Comparison of ENCODE assay signal across 16 cellular contexts in the genomic region with DNA sequence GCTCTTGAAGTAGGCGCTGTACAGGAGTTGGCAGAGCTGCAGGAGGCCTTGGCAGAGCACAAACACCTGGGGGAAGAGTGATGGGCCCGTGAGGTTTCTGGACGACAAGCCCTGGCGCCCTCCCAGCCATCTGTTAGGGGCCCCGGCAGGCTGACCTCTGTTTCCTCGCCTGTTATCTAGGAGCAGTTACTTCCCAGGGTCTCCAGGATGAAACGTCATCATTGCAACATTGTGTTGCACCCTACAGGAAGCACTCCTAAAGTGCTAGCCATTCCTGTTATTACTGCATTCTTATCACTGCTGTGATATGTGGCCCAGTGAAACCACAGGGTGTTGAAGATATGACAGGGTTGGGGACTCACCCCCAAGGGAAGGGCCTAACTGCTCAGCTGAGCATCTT.
"Had no signal": no experiment of that assay in that cellular context is flagged by ENCODE, and none has a peak within 500 bp of the region (broad histone marks: within the 10 kb centered on the region; RNA-seq: fewer than 3 reads in every experiment).

No MANE protein-coding gene starts in this region.

- H3K9me3 ChIP-seq: colonic mucosa, prostate gland, thyroid gland, uterus had no signal

- H3K36me3 ChIP-seq: cardiac muscle cell, colonic mucosa, prostate gland, uterus had no signal

- DNase-seq: activated CD4-positive, alpha-beta T cell treated with anti-CD3 and anti-CD28 coated beads, Interleukin-2, amount 50 U/mL, for 4 hours; activated CD4-positive, CD25-positive, alpha-beta regulatory T cell treated with anti-CD3 and anti-CD28 coated beads, Interleukin-2, amount 50 U/mL, for 72 hours; activated naive CD8-positive, alpha-beta T cell treated with anti-CD3 and anti-CD28 coated beads, Interleukin-2, amount 50 U/mL, for 24 hours; activated T-cell treated with anti-CD3 and anti-CD28 coated beads, Interleukin-2, amount 50 U/mL, for 4 hours; colonic mucosa; erythroblast; glutamatergic neuron; immature natural killer cell; mesenchymal stem cell; stimulated activated CD4-positive, alpha-beta T cell treated with anti-CD3 and anti-CD28 coated beads, Interleukin-15, amount 100 ng/mL, for 24 hours; stimulated activated CD4-positive, alpha-beta T cell treated with anti-CD3 and anti-CD28 coated beads, Interleukin-4, amount 100 ng/mL, for 24 hours; SW 1271 had no signal

- H3K4me3 ChIP-seq: cardiac muscle cell, colonic mucosa, prostate gland, thyroid gland, uterus had no signal

- H3K27ac ChIP-seq: cardiac muscle cell, colonic mucosa, prostate gland, thyroid gland had no signal

- H3K4me1 ChIP-seq: colonic mucosa, prostate gland, uterus had no signal
